24 cellular contexts compared by ENCODE assay signal in the genomic region with DNA sequence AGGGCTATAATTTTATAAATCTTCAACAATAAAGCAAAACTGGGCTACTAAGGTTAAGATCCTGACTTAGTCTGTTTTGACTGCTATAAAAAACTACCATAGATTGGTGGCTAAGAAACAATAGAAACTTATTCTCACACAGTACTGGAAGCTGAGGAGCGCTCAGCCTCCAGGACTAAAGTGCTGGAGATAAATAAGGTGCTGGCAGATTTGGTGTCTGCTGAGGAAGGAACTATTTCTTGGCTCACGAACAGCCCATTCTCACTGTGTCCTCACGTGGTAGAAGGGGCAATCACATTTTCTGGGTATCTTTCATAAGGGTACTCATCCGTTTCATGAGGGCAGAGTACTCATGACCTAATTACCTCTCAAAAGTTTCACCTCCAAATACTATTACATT.
"Had no signal": no experiment of that assay in that cellular context is flagged by ENCODE, and none has a peak within 500 bp of the region (broad histone marks: within the 10 kb centered on the region; RNA-seq: fewer than 3 reads in every experiment).

No MANE protein-coding gene starts in this region.

- H3K36me3 ChIP-seq: colonic mucosa, esophagus squamous epithelium, gastroesophageal sphincter, heart left ventricle, left lung, lower lobe of right lung had no signal

- H3K9me3 ChIP-seq: colonic mucosa, lower lobe of right lung, mucosa of descending colon had no signal

- H2AFZ ChIP-seq: hepatocyte had no signal

- FAIRE-seq: endometrium, frontal cortex, kidney had no signal

- H3K27ac ChIP-seq: colonic mucosa, epithelial cell of prostate, esophagus squamous epithelium, foreskin keratinocyte, gastroesophageal sphincter, heart left ventricle, hepatocyte, left lung, lower lobe of right lung had no signal

- ATAC-seq: effector memory CD8-positive, alpha-beta T cell; esophagus mucosa; foreskin keratinocyte; gastroesophageal sphincter; left lung; lower lobe of right lung; mucosa of descending colon had no signal

- H3K4me1 ChIP-seq: colonic mucosa, esophagus squamous epithelium, gastroesophageal sphincter, left lung, lower lobe of right lung had no signal

- H3K27me3 ChIP-seq: colonic mucosa, esophagus squamous epithelium, foreskin keratinocyte, gastroesophageal sphincter, heart left ventricle, hepatocyte, left lung had no signal

- H3K79me2 ChIP-seq: hepatocyte had no signal

- H3K4me3 ChIP-seq: colonic mucosa, esophagus squamous epithelium, gastroesophageal sphincter, heart left ventricle, hepatocyte, left lung, lower lobe of right lung, mucosa of descending colon had no signal

- H3K4me2 ChIP-seq: hepatocyte had no signal

- DNase-seq: colonic mucosa; cortex of kidney; effector CD8-positive, alpha-beta T cell; effector memory CD8-positive, alpha-beta T cell; endodermal cell; erythroblast; esophagus squamous epithelium; foreskin keratinocyte; heart left ventricle; hypothalamus; immature natural killer cell; islet precursor cell; kidney; kidney glomerular epithelial cell; left lung; lower lobe of right lung; mesenchymal stem cell; mucosa of descending colon had no signal
